19 cellular contexts compared by ENCODE assay signal in the genomic region with DNA sequence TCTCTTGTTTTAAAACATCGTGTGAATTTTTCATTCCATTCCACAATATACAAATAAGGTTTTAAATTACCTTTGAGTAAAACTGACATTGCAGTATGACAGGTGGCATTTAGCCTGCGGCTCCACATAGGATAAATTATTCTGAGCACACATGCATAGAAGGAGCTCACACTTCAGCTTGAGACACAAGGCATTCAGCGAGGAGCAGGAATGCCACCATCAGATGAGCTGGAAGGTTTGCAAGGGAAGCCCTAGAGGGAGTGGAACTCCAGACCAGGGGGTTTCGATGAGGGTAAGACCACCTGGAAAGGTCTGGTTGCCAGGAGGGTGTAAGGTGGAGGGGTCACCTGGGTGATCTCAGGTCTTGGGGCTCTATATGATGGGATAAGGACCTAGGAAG.
"Had no signal": no experiment of that assay in that cellular context is flagged by ENCODE, and none has a peak within 500 bp of the region (broad histone marks: within the 10 kb centered on the region; RNA-seq: fewer than 3 reads in every experiment).

No MANE protein-coding gene starts in this region.

- H3K27me3 ChIP-seq: MG63, SJSA1 had no signal

- H3K36me3 ChIP-seq: MG63, SJSA1 had no signal

- H3K27ac ChIP-seq: SJSA1, SK-N-MC had no signal

- H3K4me1 ChIP-seq: SJSA1 had no signal

- H3K4me3 ChIP-seq: MG63, SJSA1, SK-N-MC had no signal

- DNase-seq: IMR-90, Karpas-422, KG1, MG63, NCI-H1092, NCI-H1417 treated with DMSO at 0.1 percent for 48 hours, NCI-H187, NCI-H2029, NCI-H2081 treated with DMSO at 0.1 percent for 48 hours, NCI-H2171, NCI-H226, NCI-H446, NCI-H510A, Right ventricle myocardium superior, RPMI8226, SIG-M5 had no signal

- H3K9me3 ChIP-seq: MG63, SJSA1 had no signal

- ATAC-seq: HepG2 had no signal
